ENCODE assay signal across 30 cellular contexts in the genomic region with DNA sequence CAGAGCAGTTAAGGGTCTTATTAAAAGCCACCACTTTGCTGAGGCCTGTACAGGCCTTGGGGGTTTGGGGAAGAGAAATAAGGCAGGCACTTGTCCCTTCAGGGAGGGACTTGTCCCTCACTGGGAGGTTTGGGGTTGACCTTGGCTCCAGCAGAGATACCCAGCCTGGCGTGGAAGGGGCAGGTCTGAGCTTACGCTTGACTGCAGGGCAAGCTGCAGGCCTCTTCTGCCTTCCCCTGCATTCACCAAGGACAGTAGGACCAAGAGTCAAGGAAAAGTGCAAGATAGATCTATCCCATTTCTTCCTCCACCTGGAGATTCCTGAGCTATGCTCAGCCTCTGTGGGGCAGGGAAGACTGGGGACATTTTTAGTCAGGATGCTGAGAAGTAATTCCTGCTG.
"Had no signal": no experiment of that assay in that cellular context is flagged by ENCODE, and none has a peak within 500 bp of the region (broad histone marks: within the 10 kb centered on the region; RNA-seq: fewer than 3 reads in every experiment).

No MANE protein-coding gene starts in this region.

- H3K4me3 ChIP-seq: esophagus squamous epithelium, gastroesophageal sphincter had no signal

- H3K4me1 ChIP-seq: esophagus squamous epithelium, gastroesophageal sphincter had no signal

- DNase-seq: activated B cell treated with CpG ODN at 0.5 μM for 24 hours; activated CD4-positive, alpha-beta T cell treated with anti-CD3 and anti-CD28 coated beads for 48 hours; activated CD4-positive, alpha-beta T cell treated with anti-CD3 and anti-CD28 coated beads, Interleukin-2, amount 50 U/mL, for 1 hour; activated CD4-positive, alpha-beta T cell treated with anti-CD3 and anti-CD28 coated beads, Interleukin-2, amount 50 U/mL, for 48 hours; activated CD8-positive, alpha-beta memory T cell treated with anti-CD3 and anti-CD28 coated beads for 24 hours; activated CD8-positive, alpha-beta T cell treated with anti-CD3 and anti-CD28 coated beads for 36 hours; activated effector memory CD4-positive, alpha-beta T cell treated with Interleukin-2 at 50 U/mL for 16 hours; activated gamma-delta T cell treated with Interleukin-2 at 50 U/mL for 16 hours; activated naive CD4-positive, alpha-beta T cell treated with anti-CD3 and anti-CD28 coated beads, Interleukin-2, amount 50 U/mL, for 16 hours; activated naive CD4-positive, alpha-beta T cell treated with Interleukin-2 at 50 U/mL for 16 hours; activated T-cell treated with anti-CD3 and anti-CD28 coated beads, Interleukin-2, amount 50 U/mL, for 4 hours; amniotic stem cell; anterior cingulate cortex; brain microvascular endothelial cell; caudate nucleus; effector CD8-positive, alpha-beta T cell; esophagus squamous epithelium; foreskin melanocyte; T-helper 1 cell; T-helper 17 cell; T1000; WERI-Rb-1 had no signal

- H3K27ac ChIP-seq: brain microvascular endothelial cell, epithelial cell of prostate, esophagus squamous epithelium, gastroesophageal sphincter, WERI-Rb-1 had no signal

- H3K36me3 ChIP-seq: brain microvascular endothelial cell, esophagus squamous epithelium, gastroesophageal sphincter, WERI-Rb-1 had no signal

- H3K9me3 ChIP-seq: esophagus squamous epithelium, gastroesophageal sphincter had no signal

- H3K27me3 ChIP-seq: brain microvascular endothelial cell had no signal

- FAIRE-seq: astrocyte, colon, endometrium, endothelial cell of umbilical vein had no signal

- ATAC-seq: activated CD4-positive, CD25-positive, alpha-beta regulatory T cell treated with anti-CD3 and anti-CD28 coated beads, Interleukin-2, amount 50 U/mL, for 24 hours; activated CD8-positive, alpha-beta T cell treated with anti-CD3 and anti-CD28 coated beads for 36 hours; activated T-cell treated with anti-CD3 and anti-CD28 coated beads, Interleukin-2, amount 50 U/mL, for 4 hours; activated T-helper 17 cell treated with anti-CD3 and anti-CD28 coated beads, Interleukin-2, amount 50 U/mL, for 72 hours; gastroesophageal sphincter; T-helper 17 cell had no signal
